In the genomic region with DNA sequence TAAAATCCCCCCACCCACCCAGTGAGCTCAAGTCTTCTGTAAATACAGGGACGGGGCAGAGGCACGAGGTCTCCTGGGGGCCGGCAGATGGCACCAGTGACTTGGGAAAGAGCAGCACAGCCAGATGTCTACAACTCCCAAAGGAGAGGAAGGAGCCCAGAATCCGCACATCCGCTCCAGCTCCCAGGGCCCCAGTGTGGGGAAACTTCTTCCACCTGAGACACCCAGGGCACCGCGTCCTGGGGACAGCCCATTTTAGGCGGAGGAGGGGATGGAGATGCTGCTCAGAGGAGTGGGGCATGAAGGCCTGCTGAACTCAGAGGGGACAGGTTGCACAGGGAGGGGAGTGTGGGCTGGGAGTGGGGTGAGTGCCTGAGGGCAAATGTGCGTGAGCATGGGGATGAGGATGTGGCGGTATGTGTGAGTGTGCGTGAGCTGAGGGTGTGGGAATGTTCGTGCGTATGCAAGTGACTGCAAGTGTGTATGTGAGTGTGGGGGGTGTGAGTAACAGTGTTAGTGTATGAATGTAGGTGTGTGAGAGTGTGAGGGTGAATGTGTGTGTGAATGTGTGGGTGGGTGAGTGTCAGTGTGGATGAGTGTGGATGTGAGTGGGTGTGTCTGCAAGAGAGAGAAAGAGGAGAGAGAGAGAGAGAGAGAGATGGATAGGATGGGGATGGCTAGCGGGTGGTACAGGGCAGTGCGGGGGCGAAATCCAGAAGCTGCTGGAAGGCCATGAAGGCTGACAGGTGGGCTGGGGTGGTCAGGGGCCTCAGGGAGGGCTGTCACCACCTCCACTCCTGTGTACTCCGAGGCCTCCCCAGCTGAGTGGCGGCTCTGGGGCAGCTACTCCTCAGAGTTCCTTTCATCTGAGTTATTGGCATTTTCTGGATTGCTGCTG, we compare ENCODE assay signal across 8 cellular contexts.
DNase-seq lines count a peak whose midpoint lies in the region; ATAC-seq and TF ChIP-seq lines count a peak whose summit lies in the region.

No MANE protein-coding gene starts in this region.

- H2AFZ ChIP-seq in GM23338 (no peak overlapping the region), OCI-LY3 (ENCODE audit: low read depth, low read length) (peak overlapping the region; percentile 58; the same call in 1 of the 2 replicates)

- no peaks in the 10 kb centered on the region for H3K27me3 ChIP-seq in BE2C
- no peaks in the 10 kb centered on the region; the same call in 1 of the 2 replicates for H3K27me3 ChIP-seq in GM23338 (ENCODE audit: insufficient read depth)
- H3K27me3 ChIP-seq in OCI-LY3 (ENCODE audit: low read depth, low read length) = peaks cover 56% of the 10 kb centered on the region
- H3K27me3 ChIP-seq in colonic mucosa = no peaks in the 10 kb centered on the region

- TF ChIP-seq CTCF in BE2C (IDR thresholded peaks at IDR 0.05; ENCODE audit: low read depth, low read length) = peak; percentile 77
- peak; percentile 55 to 76 for TF ChIP-seq CTCF in GM23338 (conservative IDR thresholded peaks at IDR 0.05; ENCODE audit: low read depth in 2 of 2)
- peak; percentile 72 for TF ChIP-seq CTCF in OCI-LY3 (IDR thresholded peaks at IDR 0.05; ENCODE audit: low read depth, low read length)
- no peak for TF ChIP-seq CTCF in endothelial cell (IDR thresholded peaks at IDR 0.05; ENCODE audit: unreplicated experiment)
- TF ChIP-seq CTCF in omental fat pad (IDR thresholded peaks at IDR 0.05) = no peak
- no peak for TF ChIP-seq CTCF in colonic mucosa (IDR thresholded peaks at IDR 0.05)

- H3K27ac Mint-ChIP-seq in GM23338 (no peak overlapping the region), endothelial cell (ENCODE audit: unreplicated experiment) (no peak overlapping the region)
- no peak overlapping the region for H3K27ac Mint-ChIP-seq in activated T-helper 1 cell treated with anti-CD3 and anti-CD28 coated beads, Interleukin-12 subunit alpha, Interleukin-12 subunit beta, Interleukin-2, Interleukin-4 antibody, amounts not matched to agents 30 ng/mL and 10 ng/mL and 1 ng/mL, durations not matched to agents 14 hours and 24 hours and 36 hours

- H3K36me3 Mint-ChIP-seq in GM23338 (ENCODE audit: low read depth) (no peaks in the 10 kb centered on the region), endothelial cell (ENCODE audit: low read depth, unreplicated experiment) (no peaks in the 10 kb centered on the region)
- no peaks in the 10 kb centered on the region for H3K36me3 Mint-ChIP-seq in activated T-helper 1 cell treated with anti-CD3 and anti-CD28 coated beads, Interleukin-12 subunit alpha, Interleukin-12 subunit beta, Interleukin-2, Interleukin-4 antibody, amounts not matched to agents 30 ng/mL and 10 ng/mL and 1 ng/mL, durations not matched to agents 14 hours and 24 hours and 36 hours (ENCODE audit: low read depth)

- H3K9me3 Mint-ChIP-seq in GM23338 (no peaks in the 10 kb centered on the region), endothelial cell (ENCODE audit: unreplicated experiment) (no peaks in the 10 kb centered on the region)
- no peaks in the 10 kb centered on the region for H3K9me3 Mint-ChIP-seq in activated T-helper 1 cell treated with anti-CD3 and anti-CD28 coated beads, Interleukin-12 subunit alpha, Interleukin-12 subunit beta, Interleukin-2, Interleukin-4 antibody, amounts not matched to agents 30 ng/mL and 10 ng/mL and 1 ng/mL, durations not matched to agents 14 hours and 24 hours and 36 hours

- DNase-seq in BE2C (peak; percentile 83), GM23338 (ENCODE audit: low spot score) (peak; percentile 81), endothelial cell (ENCODE audit: low spot score) (peak; percentile 48), omental fat pad (ENCODE audit: low spot score) (no peak), colonic mucosa (no peak)
- DNase-seq in activated T-helper 1 cell treated with anti-CD3 and anti-CD28 coated beads, Interleukin-12 subunit alpha, Interleukin-12 subunit beta, Interleukin-2, Interleukin-4 antibody, amounts not matched to agents 30 ng/mL and 10 ng/mL and 1 ng/mL, durations not matched to agents 14 hours and 24 hours and 36 hours (ENCODE audit: low spot score) = no peak

- H3K79me2 ChIP-seq in GM23338 (replicated peaks; ENCODE audit: insufficient read depth) = no peaks in the 10 kb centered on the region
- no peaks in the 10 kb centered on the region for H3K79me2 ChIP-seq in OCI-LY3 (ENCODE audit: low read length)

- H4K20me1 ChIP-seq in GM23338 (replicated peaks; ENCODE audit: insufficient read depth) (no peaks in the 10 kb centered on the region), OCI-LY3 (ENCODE audit: insufficient read depth, low read length) (no peaks in the 10 kb centered on the region)

- H3K4me2 ChIP-seq in GM23338 = peak overlapping the region; percentile 43; the same call in 1 of the 2 replicates
- H3K4me2 ChIP-seq in OCI-LY3 (ENCODE audit: low read length) = peak overlapping the region; percentile 42

- H3K4me1 ChIP-seq in BE2C = no peaks in the 10 kb centered on the region
- H3K4me1 ChIP-seq in GM23338 (ENCODE audit: insufficient read depth) = no peaks in the 10 kb centered on the region
- H3K4me1 ChIP-seq in OCI-LY3 (ENCODE audit: low read length) = peaks cover 8% of the 10 kb centered on the region; the same call in 1 of the 2 replicates
- H3K4me1 ChIP-seq in colonic mucosa = no peaks in the 10 kb centered on the region

- H3F3A ChIP-seq in GM23338 (replicated peaks; ENCODE audit: low read depth) = no peaks in the 10 kb centered on the region

- no peaks in the 10 kb centered on the region for H3K9me2 ChIP-seq in GM23338 (ENCODE audit: insufficient read depth)

- H3K27me3 Mint-ChIP-seq in GM23338 (ENCODE audit: insufficient read depth, low read depth, poor library complexity) (peaks cover 7% of the 10 kb centered on the region), endothelial cell (ENCODE audit: unreplicated experiment) (no peaks in the 10 kb centered on the region)
- peaks cover 35% of the 10 kb centered on the region for H3K27me3 Mint-ChIP-seq in activated T-helper 1 cell treated with anti-CD3 and anti-CD28 coated beads, Interleukin-12 subunit alpha, Interleukin-12 subunit beta, Interleukin-2, Interleukin-4 antibody, amounts not matched to agents 30 ng/mL and 10 ng/mL and 1 ng/mL, durations not matched to agents 14 hours and 24 hours and 36 hours (ENCODE audit: insufficient read depth)

- H3K9ac ChIP-seq in OCI-LY3 (ENCODE audit: low read length) (no peak overlapping the region), colonic mucosa (ENCODE audit: low read depth in 2 of 2, low read length in 2 of 2) (no peak overlapping the region)

- H3K9me3 ChIP-seq in BE2C (no peaks in the 10 kb centered on the region), OCI-LY3 (ENCODE audit: insufficient read depth, low read length) (no peaks in the 10 kb centered on the region), colonic mucosa (no peaks in the 10 kb centered on the region)

- ATAC-seq in GM23338 (peak; percentile 95), omental fat pad (ENCODE audit: low FRiP score) (peak; percentile 54), GM21390 (IDR thresholded peaks at IDR 0.05; ENCODE audit: unreplicated experiment) (no peak)

- H3K4me3 Mint-ChIP-seq in GM23338 = no peak overlapping the region
- no peak overlapping the region for H3K4me3 Mint-ChIP-seq in endothelial cell (ENCODE audit: unreplicated experiment)
- H3K4me3 Mint-ChIP-seq in activated T-helper 1 cell treated with anti-CD3 and anti-CD28 coated beads, Interleukin-12 subunit alpha, Interleukin-12 subunit beta, Interleukin-2, Interleukin-4 antibody, amounts not matched to agents 30 ng/mL and 10 ng/mL and 1 ng/mL, durations not matched to agents 14 hours and 24 hours and 36 hours = no peak overlapping the region

- peaks cover 8% of the 10 kb centered on the region; the same call in 2 of the 3 replicates for H3K4me1 Mint-ChIP-seq in GM23338
- H3K4me1 Mint-ChIP-seq in endothelial cell (ENCODE audit: unreplicated experiment) = peaks cover 19% of the 10 kb centered on the region
- no peaks in the 10 kb centered on the region for H3K4me1 Mint-ChIP-seq in activated T-helper 1 cell treated with anti-CD3 and anti-CD28 coated beads, Interleukin-12 subunit alpha, Interleukin-12 subunit beta, Interleukin-2, Interleukin-4 antibody, amounts not matched to agents 30 ng/mL and 10 ng/mL and 1 ng/mL, durations not matched to agents 14 hours and 24 hours and 36 hours (ENCODE audit: low read depth)

- H3K27ac ChIP-seq in GM23338 (ENCODE audit: low read depth) (no peak overlapping the region), OCI-LY3 (ENCODE audit: low read length) (no peak overlapping the region), colonic mucosa (no peak overlapping the region)

- peak overlapping the region; percentile 28; the same call in 1 of the 2 replicates for H3K4me3 ChIP-seq in BE2C (ENCODE audit: low read depth, low read length)
- H3K4me3 ChIP-seq in GM23338 = no peak overlapping the region
- H3K4me3 ChIP-seq in OCI-LY3 (ENCODE audit: low read length) = peak overlapping the region; percentile 20; the same call in 1 of the 2 replicates
- no peak overlapping the region for H3K4me3 ChIP-seq in colonic mucosa

- intact Hi-C loops in activated T-helper 1 cell treated with anti-CD3 and anti-CD28 coated beads, Interleukin-12 subunit alpha, Interleukin-12 subunit beta, Interleukin-2, Interleukin-4 antibody, amounts not matched to agents 30 ng/mL and 10 ng/mL and 1 ng/mL, durations not matched to agents 14 hours and 24 hours and 36 hours (cut with micrococcal nuclease) = no loop called here
- intact Hi-C loops in colonic mucosa (cut with DNase I) = no loop called here

- H3K36me3 ChIP-seq in BE2C (no peaks in the 10 kb centered on the region), GM23338 (ENCODE audit: insufficient read depth) (no peaks in the 10 kb centered on the region), OCI-LY3 (replicated peaks; ENCODE audit: low read depth, low read length) (no peaks in the 10 kb centered on the region), colonic mucosa (no peaks in the 10 kb centered on the region)

TF ChIP-seq in GM23338, 12 proteins besides CTCF, POLR2A, EP300 and RAD21 (continues in another document):
- TF ChIP-seq EZH2phosphoT487 (IDR thresholded peaks at IDR 0.05; ENCODE audit: unreplicated experiment) = no peak

Comparison
In these comparisons a context has a peak if more than half of its experiments do, and no peak if none do; other contexts are left out.
1. DNase-seq: peak in BE2C (single experiment), GM23338 (single experiment) and endothelial cell (single experiment); none in omental fat pad (single experiment), activated T-helper 1 cell treated with anti-CD3 and anti-CD28 coated beads, Interleukin-12 subunit alpha, Interleukin-12 subunit beta, Interleukin-2, Interleukin-4 antibody, amounts not matched to agents 30 ng/mL and 10 ng/mL and 1 ng/mL, durations not matched to agents 14 hours and 24 hours and 36 hours (single experiment) and colonic mucosa (single experiment).
2. H3K4me3 ChIP-seq: peak in BE2C (single experiment) and OCI-LY3 (single experiment); none in GM23338 (single experiment) and colonic mucosa (single experiment).
3. CTCF ChIP-seq: peak in BE2C (single experiment), GM23338 (2 of 2) and OCI-LY3 (single experiment); none in endothelial cell (single experiment), omental fat pad (0 of 3) and colonic mucosa (single experiment).